Comparison of ENCODE assay signal across 17 cellular contexts in genomic region chr15:101010781-101011180, GRCh38.
DNase-seq lines count a peak whose midpoint lies in the region; ATAC-seq and TF ChIP-seq lines count a peak whose summit lies in the region.
"Had no signal": no experiment of that assay in that cellular context is flagged by ENCODE, and none has a peak within 500 bp of the region (broad histone marks: within the 10 kb centered on the region; RNA-seq: fewer than 3 reads in every experiment).

No MANE protein-coding gene starts in this region.

- H3K27me3 ChIP-seq in transverse colon, result no peaks in the 10 kb centered on the region
- H3K27me3 ChIP-seq: Peyer's patch had no signal

- H3K4me3 ChIP-seq in transverse colon, result no peak overlapping the region
- H3K4me3 ChIP-seq: BLaER1 treated with 17β-estradiol and CSF1 and Interleukin-3, amounts not matched to agents 10 nM and 100 nM; GM23338; Peyer's patch had no signal

- peak; percentile 35 for DNase-seq in activated CD8-positive, alpha-beta memory T cell treated with anti-CD3 and anti-CD28 coated beads for 24 hours
- no peak for DNase-seq in activated CD8-positive, alpha-beta memory T cell treated with anti-CD3 and anti-CD28 coated beads, Interleukin-2, amount 10 ng/mL, durations not matched to agents 7 days and 5 days
- DNase-seq in mucosa of gallbladder (ENCODE audit: low spot score), result peak; percentile 8
- DNase-seq in transverse colon, result peak; percentile 6
- DNase-seq in retina, result no peak
- DNase-seq in stimulated activated naive CD4-positive, alpha-beta T cell treated with Interleukin-2 at 50 U/mL for 16 hours (lab: John Stamatoyannopoulos, UW), result no peak
- DNase-seq: COR-L47, HFFc6, KBM-7, NCI-H1436 treated with DMSO at 0.1 percent for 48 hours, NCI-H2081 treated with DMSO at 0.1 percent for 48 hours, NCI-H524, Peyer's patch had no signal

- TF ChIP-seq POLR2A in transverse colon (IDR thresholded peaks at IDR 0.05), result no peak

- 94% methylated on average over 6 of the region's 6 CpGs; no CpG with 5 or more reads in 1 of the 2 donors for WGBS in transverse colon (ENCODE audit: low coverage in 1 of 2), 2 donors

- no peak overlapping the region for H3K27ac Mint-ChIP-seq in activated CD8-positive, alpha-beta memory T cell treated with anti-CD3 and anti-CD28 coated beads, Interleukin-2, amount 10 ng/mL, durations not matched to agents 7 days and 5 days
- H3K27ac Mint-ChIP-seq: GM23338, HFFc6 had no signal

- no peak for ATAC-seq in activated CD8-positive, alpha-beta memory T cell treated with anti-CD3 and anti-CD28 coated beads, Interleukin-2, amount 10 ng/mL, durations not matched to agents 7 days and 5 days
- no peak for ATAC-seq in GM19023 (IDR thresholded peaks at IDR 0.05; ENCODE audit: unreplicated experiment)
- ATAC-seq: GM23338 had no signal

- H3K9me3 Mint-ChIP-seq in activated CD8-positive, alpha-beta memory T cell treated with anti-CD3 and anti-CD28 coated beads, Interleukin-2, amount 10 ng/mL, durations not matched to agents 7 days and 5 days (ENCODE audit: low read depth), result no peaks in the 10 kb centered on the region

- H3K36me3 Mint-ChIP-seq in activated CD8-positive, alpha-beta memory T cell treated with anti-CD3 and anti-CD28 coated beads, Interleukin-2, amount 10 ng/mL, durations not matched to agents 7 days and 5 days, result no peaks in the 10 kb centered on the region

- in situ Hi-C loops in transverse colon (cut with MboI; ENCODE audit: low pct_ligation_motif_present in 1 of 4, low pct_unique_long_range_greater_than_20kb in 1 of 4, low sequenced_read_pairs in 3 of 4), result loop anchor here in 2 of 4 donors (10.0 to 25.0 kb wide), 2 partner anchors 98 to 244 kb away; partner anchors contain the start of genes CHSY1 (in 2 of the 2) and LRRK1 (in 1 of the 2)

- intact Hi-C loops in transverse colon (cut with DNase I; ENCODE audit: low total_unique reads), result no loop called here

- H3K4me1 Mint-ChIP-seq in activated CD8-positive, alpha-beta memory T cell treated with anti-CD3 and anti-CD28 coated beads, Interleukin-2, amount 10 ng/mL, durations not matched to agents 7 days and 5 days, result peaks cover 23% of the 10 kb centered on the region

- peaks cover 24% of the 10 kb centered on the region for H3K27me3 Mint-ChIP-seq in activated CD8-positive, alpha-beta memory T cell treated with anti-CD3 and anti-CD28 coated beads, Interleukin-2, amount 10 ng/mL, durations not matched to agents 7 days and 5 days

- H3K9me3 ChIP-seq in transverse colon, result no peaks in the 10 kb centered on the region
- H3K9me3 ChIP-seq: Peyer's patch had no signal

- H3K27ac ChIP-seq in cingulate gyrus (ENCODE audit: low read depth, low read length) (peak overlapping the region; percentile 29), transverse colon (no peak overlapping the region)
- H3K27ac ChIP-seq: BLaER1 treated with 17β-estradiol and CSF1 and Interleukin-3, amounts not matched to agents 10 nM and 100 nM; Peyer's patch had no signal

- TF ChIP-seq EP300 in transverse colon (IDR thresholded peaks at IDR 0.05; ENCODE audit: low read depth), result no peak

- H3K4me3 Mint-ChIP-seq in activated CD8-positive, alpha-beta memory T cell treated with anti-CD3 and anti-CD28 coated beads, Interleukin-2, amount 10 ng/mL, durations not matched to agents 7 days and 5 days, result no peak overlapping the region
- H3K4me3 Mint-ChIP-seq: GM23338, HFFc6 had no signal

- peaks cover 0 to 11% (median 2%) of the 10 kb centered on the region in 4 donors for H3K36me3 ChIP-seq in transverse colon
- H3K36me3 ChIP-seq: BLaER1 treated with 17β-estradiol and CSF1 and Interleukin-3, amounts not matched to agents 10 nM and 100 nM had no signal

- no peak for TF ChIP-seq CTCF in transverse colon (IDR thresholded peaks at IDR 0.05)

- CTCF ChIA-PET in activated CD8-positive, alpha-beta memory T cell treated with anti-CD3 and anti-CD28 coated beads, Interleukin-2, amount 10 ng/mL, durations not matched to agents 7 days and 5 days (lab: Charles Lee), result interaction anchor here (0.7 to 9.3 kb wide), 6 partner anchors 15 to 661 kb away, joined by 5 to 289 read pairs (median 40); partner anchors contain the start of genes CHSY1 and LRRK1

- peaks cover 8 to 24% (median 13%) of the 10 kb centered on the region in 4 donors for H3K4me1 ChIP-seq in transverse colon

Comparison
In these comparisons a context has a peak if more than half of its experiments do, and no peak if none do; other contexts are left out.
1. DNase-seq: peak in activated CD8-positive, alpha-beta memory T cell treated with anti-CD3 and anti-CD28 coated beads for 24 hours (single experiment), mucosa of gallbladder (single experiment) and transverse colon (single experiment); none in activated CD8-positive, alpha-beta memory T cell treated with anti-CD3 and anti-CD28 coated beads, Interleukin-2, amount 10 ng/mL, durations not matched to agents 7 days and 5 days (single experiment), retina (single experiment) and stimulated activated naive CD4-positive, alpha-beta T cell treated with Interleukin-2 at 50 U/mL for 16 hours (single experiment).